Comparison of ENCODE assay signal across 8 cellular contexts in genomic region chr1:161749509-161750407, GRCh38. TPM values are rescaled to one million over a fixed set of nuclear protein-coding genes. Genes with fewer than 3 reads are reported as not detected.
A peak's percentile ranks its signal among the peaks of the same experiment; 100 is the strongest.
DNase-seq lines count a peak whose midpoint lies in the region; ATAC-seq and TF ChIP-seq lines count a peak whose summit lies in the region.

TSS of gene DUSP12 (plus strand) at chr1:161749786. CDS start at chr1:161749802, 16 bp downstream.

- DNase-seq in CD1c-positive myeloid dendritic cell (ENCODE audit: extremely low spot score) (peak; percentile 89), NCI-H748 treated with DMSO at 0.1 percent for 48 hours (lab: John Stamatoyannopoulos, UW) (peak; percentile 89), dermis microvascular lymphatic vessel endothelial cell (ENCODE audit: low read depth in 2 of 2) (peak; percentile 88 to 95)
- DNase-seq in activated CD4-positive, alpha-beta T cell treated with anti-CD3 and anti-CD28 coated beads, Interleukin-2, amount 50 U/mL, for 48 hours: peak; percentile 87 to 91
- DNase-seq in stimulated activated CD4-positive, alpha-beta T cell treated with anti-CD3 and anti-CD28 coated beads, Interleukin-4, amount 100 ng/mL, for 24 hours: peak; percentile 91

- WGBS in liver: under 1% methylated on average over 65 of the region's 65 CpGs

- peak within 1 kb of the TSS; percentile 81 to 85 for H3K27ac ChIP-seq in liver (ENCODE audit: low read depth in 1 of 2, low read length in 2 of 2)

- H3K9me3 ChIP-seq in liver (ENCODE audit: control insufficient read depth in 4 of 4, low read length in 3 of 4): no peaks in the 10 kb centered on the region

- peaks cover 6 to 15% (median 9%) of the 10 kb centered on the region in 4 donors for H3K4me1 ChIP-seq in liver (ENCODE audit: control insufficient read depth in 4 of 4, insufficient read depth in 4 of 4, low read length in 3 of 4)

- TF ChIP-seq CTCF in liver (IDR thresholded peaks at IDR 0.05; ENCODE audit: low read depth, low read length, missing input control): no peak

- H3K27me3 ChIP-seq in liver (ENCODE audit: control insufficient read depth in 4 of 4, insufficient read depth in 4 of 4, low read length in 3 of 4): no peaks in the 10 kb centered on the region

- H3K4me3 ChIP-seq in liver (ENCODE audit: low read depth in 1 of 3, low read length in 3 of 3): peak within 1 kb of the TSS; percentile 90 to 98 (median 96)

- TF ChIP-seq RAD21 in liver (IDR thresholded peaks at IDR 0.05): peak; percentile 10 to 43

- peak within 1 kb of the TSS; percentile 23 to 61 for H3K9ac ChIP-seq in liver (ENCODE audit: low read depth in 1 of 2, low read length in 2 of 2)

- peaks cover 1 to 26% (median 20%) of the 10 kb centered on the region in 4 donors for H3K36me3 ChIP-seq in liver (ENCODE audit: control insufficient read depth in 4 of 4, insufficient read depth in 3 of 4, low read depth in 1 of 4, low read length in 3 of 4)

- ATAC-seq in GM19351 (IDR thresholded peaks at IDR 0.05; ENCODE audit: unreplicated experiment) (peak; percentile 91), HG03521 (IDR thresholded peaks at IDR 0.05; ENCODE audit: unreplicated experiment) (peak; percentile 96)

TF ChIP-seq in liver, 16 proteins besides CTCF, POLR2A, EP300 and RAD21:
- TF ChIP-seq ATF3 (IDR thresholded peaks at IDR 0.05): no peak
- TF ChIP-seq SP1 (IDR thresholded peaks at IDR 0.05): peak; percentile 55
- TF ChIP-seq FOXA1 (IDR thresholded peaks at IDR 0.05): no peak
- peak in 1 of 2 donors; percentile 27 for TF ChIP-seq RXRA (IDR thresholded peaks at IDR 0.05)
- no peak for TF ChIP-seq FOXA2 (IDR thresholded peaks at IDR 0.05)
- TF ChIP-seq REST (IDR thresholded peaks at IDR 0.05): peak; percentile 43
- no peak for TF ChIP-seq MAX (IDR thresholded peaks at IDR 0.05)
- TF ChIP-seq HNF4G (IDR thresholded peaks at IDR 0.05): no peak
- peak in 1 of 2 donors; percentile 39 for TF ChIP-seq JUND (IDR thresholded peaks at IDR 0.05)
- TF ChIP-seq NR2F2 (IDR thresholded peaks at IDR 0.05): peak; percentile 84
- no peak for TF ChIP-seq EGR1 (IDR thresholded peaks at IDR 0.05; ENCODE audit: low read depth in 2 of 2)
- TF ChIP-seq GABPA (IDR thresholded peaks at IDR 0.05 in 1 of 2, conservative IDR thresholded peaks at IDR 0.05 in 1 of 2): peak in 1 of 2 donors; percentile 74
- peak; percentile 99 for TF ChIP-seq YY1 (IDR thresholded peaks at IDR 0.05)
- TF ChIP-seq TAF1 (conservative IDR thresholded peaks at IDR 0.05): no peak
- TF ChIP-seq ZBTB33 (IDR thresholded peaks at IDR 0.05): no peak
- peak; percentile 38 to 56 for TF ChIP-seq HNF4A (conservative IDR thresholded peaks at IDR 0.05)

RNA-seq across cellular contexts. Expression of gene DUSP12, which starts in this region (rescaled TPM):
- total RNA-seq in dermis microvascular lymphatic vessel endothelial cell (28.5 and 32.2 TPM in 2 replicates), liver (10 to 100 TPM; 14.9 to 18.2 TPM)
- 10 to 100 TPM in 1 of 2 donors, 1 to 10 TPM in 1; 7.9 to 10.1 TPM for polyA plus RNA-seq in liver

Comparison
In these comparisons a context has a peak if more than half of its experiments do, and no peak if none do; other contexts are left out.
1. Peak in every context shown above with its lines: DNase-seq, ATAC-seq, H3K4me3 ChIP-seq and H3K27ac ChIP-seq.